8 cellular contexts compared by ENCODE assay signal in the genomic region with DNA sequence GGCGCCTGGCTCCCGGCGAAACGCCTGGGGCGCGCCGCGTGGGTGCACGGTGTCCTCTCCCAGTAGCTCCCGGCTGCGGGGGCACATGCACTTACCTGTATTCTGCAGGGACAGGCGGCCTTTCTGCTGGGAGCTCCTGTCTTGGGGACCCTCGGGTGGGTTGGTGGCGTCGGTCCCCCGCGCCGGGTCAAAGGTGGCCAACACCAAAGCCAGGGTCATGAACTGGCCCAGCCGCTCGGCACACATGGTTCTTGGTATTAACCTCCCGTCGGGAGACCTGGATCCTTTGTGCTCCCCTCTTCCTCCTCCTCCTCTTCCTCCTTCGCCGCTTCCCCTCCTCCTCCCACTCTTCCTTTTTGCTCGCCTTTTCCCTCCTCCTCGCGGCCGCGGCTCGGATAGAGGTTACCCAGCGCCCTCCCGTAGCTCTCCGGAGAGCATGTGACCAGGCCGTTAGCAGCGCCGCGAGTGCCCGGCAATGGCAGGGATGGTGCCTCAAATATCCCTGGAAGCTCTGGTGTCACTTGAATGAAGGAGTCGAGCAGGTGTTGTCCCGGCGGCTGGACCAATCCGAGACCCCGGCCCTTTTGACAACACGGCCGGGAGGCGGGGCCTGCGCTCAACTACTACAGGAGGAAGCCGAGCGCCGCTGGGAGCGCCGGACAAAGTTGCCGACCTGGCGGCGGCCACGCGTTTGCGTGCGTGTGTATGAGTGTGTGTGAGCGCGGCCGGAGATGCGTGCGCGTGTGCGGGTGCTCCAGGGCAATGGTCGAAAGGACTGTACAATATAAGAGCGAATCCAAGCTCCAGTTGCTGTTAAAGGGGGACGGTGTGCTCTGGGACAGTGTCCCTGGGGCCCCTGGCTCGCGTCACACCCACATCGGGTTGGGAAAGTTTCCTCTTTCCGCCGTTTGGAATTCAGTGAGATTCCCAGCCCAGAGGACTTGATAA. TPM values are rescaled to one million over a fixed set of nuclear protein-coding genes. Genes with fewer than 3 reads are reported as not detected.
A peak's percentile ranks its signal among the peaks of the same experiment; 100 is the strongest.
DNase-seq lines count a peak whose midpoint lies in the region; ATAC-seq and TF ChIP-seq lines count a peak whose summit lies in the region.

A gene with protein sequence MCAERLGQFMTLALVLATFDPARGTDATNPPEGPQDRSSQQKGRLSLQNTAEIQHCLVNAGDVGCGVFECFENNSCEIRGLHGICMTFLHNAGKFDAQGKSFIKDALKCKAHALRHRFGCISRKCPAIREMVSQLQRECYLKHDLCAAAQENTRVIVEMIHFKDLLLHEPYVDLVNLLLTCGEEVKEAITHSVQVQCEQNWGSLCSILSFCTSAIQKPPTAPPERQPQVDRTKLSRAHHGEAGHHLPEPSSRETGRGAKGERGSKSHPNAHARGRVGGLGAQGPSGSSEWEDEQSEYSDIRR (minus strand): TSS at position 467 of the 948 bp plus-strand sequence. CDS start 221 bp downstream, at position 246.

- H3K36me3 Mint-ChIP-seq in activated T-cell treated with anti-CD3 and anti-CD28 coated beads, Interleukin-2, amount 50 U/mL, for 72 hours (ENCODE audit: insufficient read depth in 2 of 2), result peaks cover 26 to 52% of the 10 kb centered on the region in 2 donors
- H3K36me3 Mint-ChIP-seq in osteocyte (ENCODE audit: unreplicated experiment), result peaks cover 40% of the 10 kb centered on the region

- no peak within 1 kb of the TSS for H3K4me2 ChIP-seq in Karpas-422 (ENCODE audit: low read depth, low read length, poor library complexity, severe bottlenecking)

- H3K9me2 ChIP-seq in Karpas-422 (replicated peaks; ENCODE audit: insufficient read depth, low read length), result no peaks in the 10 kb centered on the region

- peaks cover 42% of the 10 kb centered on the region for H3K27me3 Mint-ChIP-seq in activated T-cell treated with anti-CD3 and anti-CD28 coated beads, Interleukin-2, amount 50 U/mL, for 72 hours (ENCODE audit: low read depth)
- H3K27me3 Mint-ChIP-seq in osteocyte (ENCODE audit: unreplicated experiment), result no peaks in the 10 kb centered on the region

- no peak within 1 kb of the TSS for H3K27ac ChIP-seq in Karpas-422 (ENCODE audit: low read length)

- H3K9ac ChIP-seq in Karpas-422 (ENCODE audit: low read length), result no peak within 1 kb of the TSS

- peak within 1 kb of the TSS; percentile 90 for H3K4me3 Mint-ChIP-seq in activated T-cell treated with anti-CD3 and anti-CD28 coated beads, Interleukin-2, amount 50 U/mL, for 72 hours
- peak within 1 kb of the TSS; percentile 98 for H3K4me3 Mint-ChIP-seq in osteocyte (ENCODE audit: unreplicated experiment)

- no peaks in the 10 kb centered on the region for H4K20me1 ChIP-seq in Karpas-422 (ENCODE audit: insufficient read depth, low read depth, low read length)

- H3K9me3 ChIP-seq in Karpas-422 (ENCODE audit: low read length), result no peaks in the 10 kb centered on the region

- H3K4me3 ChIP-seq in Karpas-422 (ENCODE audit: low read length), result no peak within 1 kb of the TSS

- H3K4me1 Mint-ChIP-seq in activated T-cell treated with anti-CD3 and anti-CD28 coated beads, Interleukin-2, amount 50 U/mL, for 72 hours (ENCODE audit: low read depth), result peaks cover 45% of the 10 kb centered on the region
- H3K4me1 Mint-ChIP-seq in osteocyte (ENCODE audit: unreplicated experiment), result peaks cover 56% of the 10 kb centered on the region

- H3K27me3 ChIP-seq in Karpas-422 (ENCODE audit: low read length), result no peaks in the 10 kb centered on the region

- no peaks in the 10 kb centered on the region for H3K79me2 ChIP-seq in Karpas-422 (ENCODE audit: low read length)

- peak; percentile 58 for ATAC-seq in HG02973 (IDR thresholded peaks at IDR 0.05; ENCODE audit: unreplicated experiment)
- peak; percentile 51 to 58 for ATAC-seq in activated T-cell treated with anti-CD3 and anti-CD28 coated beads, Interleukin-2, amount 50 U/mL, for 72 hours (replicated peaks in 1 of 2)

- no peaks in the 10 kb centered on the region for H3K36me3 ChIP-seq in Karpas-422 (ENCODE audit: insufficient read depth, low read length)

- no peak within 1 kb of the TSS for H2AFZ ChIP-seq in Karpas-422 (ENCODE audit: low read length)

- peaks cover 0 to 1% of the 10 kb centered on the region in 2 donors for H3K9me3 Mint-ChIP-seq in activated T-cell treated with anti-CD3 and anti-CD28 coated beads, Interleukin-2, amount 50 U/mL, for 72 hours
- H3K9me3 Mint-ChIP-seq in osteocyte (ENCODE audit: unreplicated experiment), result no peaks in the 10 kb centered on the region

- DNase-seq in activated naive CD4-positive, alpha-beta T cell treated with Interleukin-2 at 50 U/mL for 16 hours, result peak; percentile 29
- no peak for DNase-seq in activated naive CD4-positive, alpha-beta T cell (lab: John Stamatoyannopoulos, UW)
- DNase-seq in NCI-H2029 treated with DMSO at 0.1 percent for 48 hours (lab: John Stamatoyannopoulos, UW) (peak; percentile 80), glomerular visceral epithelial cell (ENCODE audit: extremely low spot score) (peak; percentile 97), osteocyte (ENCODE audit: extremely low spot score, unreplicated experiment) (peak; percentile 97), Karpas-422 (no peak)
- peak; percentile 80 to 84 for DNase-seq in activated T-cell treated with anti-CD3 and anti-CD28 coated beads, Interleukin-2, amount 50 U/mL, for 72 hours

- H3K27ac Mint-ChIP-seq in activated T-cell treated with anti-CD3 and anti-CD28 coated beads, Interleukin-2, amount 50 U/mL, for 72 hours, result peak within 1 kb of the TSS; percentile 76
- peak within 1 kb of the TSS; percentile 98 for H3K27ac Mint-ChIP-seq in osteocyte (ENCODE audit: unreplicated experiment)

- peak; percentile 5 for TF ChIP-seq CTCF in osteocyte (IDR thresholded peaks at IDR 0.05)

- no peaks in the 10 kb centered on the region for H3K4me1 ChIP-seq in Karpas-422 (ENCODE audit: low read length)

RNA-seq across cellular contexts. Expression of the gene that starts here (rescaled TPM):
- 10 to 100 TPM; 44.5 to 59.3 TPM for total RNA-seq in activated T-cell treated with anti-CD3 and anti-CD28 coated beads, Interleukin-2, amount 50 U/mL, for 72 hours
- total RNA-seq in osteocyte, result 334 and 341 TPM in 2 replicates
- total RNA-seq in Karpas-422 (2014; rRNA removed; shearing (Covaris generic); ENCODE audit: low replicate concordance), result not detected in 2 replicates

Comparison
In these comparisons a context has a peak if more than half of its experiments do, and no peak if none do; other contexts are left out.
1. RNA of the gene that starts here (total RNA-seq): 334 to 341 TPM in osteocyte and 44.5 to 59.3 TPM in activated T-cell treated with anti-CD3 and anti-CD28 coated beads, Interleukin-2, amount 50 U/mL, for 72 hours; not detected in Karpas-422; every median in the first group is over 10 times any median in the second.
2. DNase-seq: peak in activated naive CD4-positive, alpha-beta T cell treated with Interleukin-2 at 50 U/mL for 16 hours (single experiment), NCI-H2029 treated with DMSO at 0.1 percent for 48 hours (single experiment), activated T-cell treated with anti-CD3 and anti-CD28 coated beads, Interleukin-2, amount 50 U/mL, for 72 hours (2 of 2), glomerular visceral epithelial cell (single experiment) and osteocyte (single experiment); none in activated naive CD4-positive, alpha-beta T cell (0 of 4) and Karpas-422 (single experiment).